Comparison of ENCODE assay signal across 1 cellular context in genomic region chr2:192243488-192243887, GRCh38.
TF ChIP-seq lines count a peak whose summit lies in the region.

No MANE protein-coding gene starts in this region.

TF ChIP-seq in H1, 55 proteins besides CTCF, POLR2A, EP300 and RAD21 (continued from another document):
- TF ChIP-seq CHD1 (IDR thresholded peaks at IDR 0.05; ENCODE audit: low read depth, low read length) (no peak), MAFK (IDR thresholded peaks at IDR 0.05; ENCODE audit: low read depth, low read length) (no peak), ATF3 (IDR thresholded peaks at IDR 0.05; ENCODE audit: insufficient read depth, low read depth, low read length) (no peak), TAF1 (IDR thresholded peaks at IDR 0.05; ENCODE audit: low read depth, low read length) (no peak)
